In the genomic region with DNA sequence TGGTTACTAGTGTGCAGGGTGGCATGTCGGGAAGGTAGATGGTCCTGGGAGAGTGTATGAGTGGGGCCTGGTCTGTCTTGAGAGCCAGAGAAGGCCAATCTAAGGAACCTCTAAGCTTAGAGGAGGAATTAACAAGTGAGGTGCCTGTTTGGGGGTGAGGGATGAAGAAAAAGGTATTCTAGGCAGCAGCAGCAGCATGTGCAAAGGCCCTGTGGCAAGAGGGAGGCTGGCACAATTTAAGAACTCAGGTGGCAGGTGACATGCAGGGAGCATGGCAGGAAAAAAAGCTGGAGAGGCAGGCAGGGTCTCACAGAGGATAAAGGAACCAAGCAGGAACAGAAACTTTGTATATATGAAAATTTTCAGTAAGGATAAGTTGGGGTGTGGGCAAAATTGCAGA, we compare ENCODE assay signal across 1 cellular context.
TF ChIP-seq lines count a peak whose summit lies in the region.

No MANE protein-coding gene starts in this region.

TF ChIP-seq in WTC11, 78 proteins besides CTCF, POLR2A, EP300 and RAD21 (continued from another document):
- TF ChIP-seq, protein P1, sequence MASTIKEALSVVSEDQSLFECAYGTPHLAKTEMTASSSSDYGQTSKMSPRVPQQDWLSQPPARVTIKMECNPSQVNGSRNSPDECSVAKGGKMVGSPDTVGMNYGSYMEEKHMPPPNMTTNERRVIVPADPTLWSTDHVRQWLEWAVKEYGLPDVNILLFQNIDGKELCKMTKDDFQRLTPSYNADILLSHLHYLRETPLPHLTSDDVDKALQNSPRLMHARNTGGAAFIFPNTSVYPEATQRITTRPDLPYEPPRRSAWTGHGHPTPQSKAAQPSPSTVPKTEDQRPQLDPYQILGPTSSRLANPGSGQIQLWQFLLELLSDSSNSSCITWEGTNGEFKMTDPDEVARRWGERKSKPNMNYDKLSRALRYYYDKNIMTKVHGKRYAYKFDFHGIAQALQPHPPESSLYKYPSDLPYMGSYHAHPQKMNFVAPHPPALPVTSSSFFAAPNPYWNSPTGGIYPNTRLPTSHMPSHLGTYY (CRISPR knock-in tag; IDR thresholded peaks at IDR 0.05) = no peak
- TF ChIP-seq ZSCAN18 (CRISPR knock-in tag; IDR thresholded peaks at IDR 0.05) = no peak
